In the genomic region with DNA sequence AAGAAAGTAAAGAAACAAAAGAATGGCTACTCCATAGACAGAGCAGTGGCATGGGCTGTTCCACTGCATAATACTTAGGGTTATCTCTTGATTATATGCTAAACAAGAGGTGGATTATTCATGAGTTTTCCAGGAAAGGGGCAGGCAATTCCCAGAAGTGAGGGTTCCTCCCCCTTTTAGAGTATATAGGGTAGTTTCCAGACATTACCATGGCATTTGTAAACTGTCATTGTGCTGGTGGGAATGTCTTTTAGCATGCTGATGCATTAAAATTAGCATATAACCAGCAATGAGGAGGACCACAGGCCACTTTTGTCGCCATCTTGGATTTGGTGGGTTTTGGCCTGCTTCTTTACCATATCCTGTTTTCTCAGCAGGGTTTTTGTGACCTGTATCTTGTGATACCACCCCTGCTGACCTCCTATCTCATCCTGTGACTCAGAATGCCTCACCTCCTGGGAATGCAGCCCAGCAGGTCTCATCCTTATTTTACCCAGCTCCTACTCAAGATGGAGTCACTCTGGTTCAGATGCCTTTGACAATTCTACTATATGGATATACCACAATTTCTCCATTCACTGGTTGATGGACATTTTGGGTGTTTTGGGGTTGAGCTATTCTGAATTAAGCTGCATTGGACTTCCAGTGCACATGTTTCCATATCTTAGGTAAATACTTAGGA, we compare ENCODE assay signal across 1 cellular context.
TF ChIP-seq lines count a peak whose summit lies in the region.

No MANE protein-coding gene starts in this region.

TF ChIP-seq in SK-N-SH, 30 proteins besides CTCF, POLR2A, EP300 and RAD21:
- TF ChIP-seq RXRA (IDR thresholded peaks at IDR 0.05; ENCODE audit: borderline replicate concordance, low read depth) (0 out of 2 replicates have a peak, but pooled peaks have one; percentile 31), MAX (IDR thresholded peaks at IDR 0.05; ENCODE audit: low read depth) (no peak), RCOR1 (IDR thresholded peaks at IDR 0.05; ENCODE audit: low read length) (no peak), TAF1 (IDR thresholded peaks at IDR 0.05; ENCODE audit: borderline replicate concordance, low read depth, low read length) (no peak), JUND (IDR thresholded peaks at IDR 0.05) (peak; percentile 10; the same call in 1 of the 2 replicates)
